In genomic region chr6:13402711-13403110, GRCh38 we compare ENCODE assay signal across 23 cellular contexts.
"Had no signal": no experiment of that assay in that cellular context is flagged by ENCODE, and none has a peak within 500 bp of the region (broad histone marks: within the 10 kb centered on the region; RNA-seq: fewer than 3 reads in every experiment).

No MANE protein-coding gene starts in this region.

- H3K27me3 ChIP-seq: esophagus squamous epithelium, foreskin keratinocyte, neutrophil, spleen, testis, tibial nerve, upper lobe of right lung, vagina had no signal

- H3K9me3 Mint-ChIP-seq: naive B cell; stimulated activated naive CD8-positive, alpha-beta T cell treated with anti-CD3 and anti-CD28 coated beads, Interleukin-15, amount 100 ng/mL, for 72 hours had no signal

- H3K4me3 ChIP-seq: esophagus squamous epithelium, left ventricle myocardium inferior, lower lobe of right lung, psoas muscle, spleen, testis, tibial nerve, upper lobe of right lung, vagina had no signal

- DNase-seq: effector memory CD4-positive, alpha-beta T cell; esophagus squamous epithelium; foreskin keratinocyte; kidney; left cardiac atrium; left ventricle myocardium inferior; lower lobe of right lung; mesenchymal stem cell; midbrain; naive B cell; psoas muscle; spleen; stimulated activated CD4-positive, alpha-beta T cell treated with anti-CD3 and anti-CD28 coated beads, Interleukin-15, amount 100 ng/mL, for 24 hours; stimulated activated CD4-positive, alpha-beta T cell treated with anti-CD3 and anti-CD28 coated beads, Interleukin-1b, Interleukin-23, amount 100 ng/mL, for 48 hours; stimulated activated CD4-positive, alpha-beta T cell treated with anti-CD3 and anti-CD28 coated beads, Interleukin-4, amount 100 ng/mL, for 4 hours; stimulated activated naive B cell treated with anti-CD40 and anti-IgM and Interleukin-4, amounts not matched to agents 10 μg/mL and 1 μg/mL and 100 μg/mL, for 72 hours; stimulated activated naive CD8-positive, alpha-beta T cell treated with anti-CD3 and anti-CD28 coated beads, Interleukin-15, amount 100 ng/mL, for 72 hours; testis; upper lobe of right lung had no signal

- H3K36me3 ChIP-seq: esophagus squamous epithelium, left ventricle myocardium inferior, lower lobe of right lung, neutrophil, spleen, tibial nerve, upper lobe of right lung, vagina had no signal

- H3K27me3 Mint-ChIP-seq: naive B cell; stimulated activated naive B cell treated with anti-CD40 and anti-IgM and Interleukin-4, amounts not matched to agents 10 μg/mL and 1 μg/mL and 100 μg/mL, for 72 hours; stimulated activated naive CD8-positive, alpha-beta T cell treated with anti-CD3 and anti-CD28 coated beads, Interleukin-15, amount 100 ng/mL, for 72 hours had no signal

- H3K4me3 Mint-ChIP-seq: naive B cell; stimulated activated naive B cell treated with anti-CD40 and anti-IgM and Interleukin-4, amounts not matched to agents 10 μg/mL and 1 μg/mL and 100 μg/mL, for 72 hours; stimulated activated naive CD8-positive, alpha-beta T cell treated with anti-CD3 and anti-CD28 coated beads, Interleukin-15, amount 100 ng/mL, for 72 hours had no signal

- H3K36me3 Mint-ChIP-seq: naive B cell had no signal

- H3K9me3 ChIP-seq: esophagus squamous epithelium, left ventricle myocardium inferior, lower lobe of right lung, neutrophil, psoas muscle, spleen, testis, tibial nerve, upper lobe of right lung, vagina had no signal

- H3K27ac Mint-ChIP-seq: stimulated activated naive B cell treated with anti-CD40 and anti-IgM and Interleukin-4, amounts not matched to agents 10 μg/mL and 1 μg/mL and 100 μg/mL, for 72 hours; stimulated activated naive CD8-positive, alpha-beta T cell treated with anti-CD3 and anti-CD28 coated beads, Interleukin-15, amount 100 ng/mL, for 72 hours had no signal

- H3K27ac ChIP-seq: epithelial cell of prostate, foreskin keratinocyte, lower lobe of right lung, psoas muscle, spleen, testis, upper lobe of right lung, vagina had no signal
